In genomic region chr5:131389096-131389868, GRCh38 we compare ENCODE assay signal across 13 cellular contexts.
A peak's percentile ranks its signal among the peaks of the same experiment; 100 is the strongest.
DNase-seq lines count a peak whose midpoint lies in the region; ATAC-seq and TF ChIP-seq lines count a peak whose summit lies in the region.
"Had no signal": no experiment of that assay in that cellular context is flagged by ENCODE, and none has a peak within 500 bp of the region (broad histone marks: within the 10 kb centered on the region; RNA-seq: fewer than 3 reads in every experiment).

No MANE protein-coding gene starts in this region.

- no peak overlapping the region for H2AFZ ChIP-seq in neuronal stem cell (ENCODE audit: low read length)

- peak overlapping the region; percentile 91 for H3K27ac Mint-ChIP-seq in activated CD4-positive, alpha-beta T cell treated with anti-CD3 and anti-CD28 coated beads for 36 hours
- peak overlapping the region; percentile 19; the same call in 1 of the 2 replicates for H3K27ac Mint-ChIP-seq in WTC11
- H3K27ac Mint-ChIP-seq in naive thymus-derived CD8-positive, alpha-beta T cell: peak overlapping the region; percentile 27 to 100 (median 80)

- H3K27me3 Mint-ChIP-seq in activated CD4-positive, alpha-beta T cell treated with anti-CD3 and anti-CD28 coated beads for 36 hours: no peaks in the 10 kb centered on the region
- no peaks in the 10 kb centered on the region for H3K27me3 Mint-ChIP-seq in WTC11 (ENCODE audit: low read depth)
- H3K27me3 Mint-ChIP-seq in naive thymus-derived CD8-positive, alpha-beta T cell: no peaks in the 10 kb centered on the region

- no peak overlapping the region for H3K9ac ChIP-seq in neuronal stem cell (ENCODE audit: low read depth, low read length, poor library complexity)

- H3K9me3 ChIP-seq in neuronal stem cell (replicated peaks in 1 of 2; ENCODE audit: control insufficient read depth in 2 of 2, insufficient read depth in 1 of 2, low read depth in 1 of 2, low read length in 2 of 2): no peaks in the 10 kb centered on the region

- H3K36me3 ChIP-seq in neuronal stem cell (replicated peaks in 1 of 2; ENCODE audit: control insufficient read depth in 2 of 2, insufficient read depth in 2 of 2, low read length in 2 of 2): peaks cover 3 to 59% of the 10 kb centered on the region in 2 donors

- H2BK15ac ChIP-seq in neuronal stem cell (ENCODE audit: low read length): no peak overlapping the region

- POLR2A ChIA-PET in activated CD4-positive, alpha-beta T cell treated with anti-CD3 and anti-CD28 coated beads for 36 hours (lab: Charles Lee): interaction anchor here (0.6 to 1.2 kb wide), 5 partner anchors 11 to 141 kb away, joined by 3 to 5 read pairs (median 5); no protein-coding TSS in a partner anchor
- POLR2A ChIA-PET in WTC11 (lab: Charles Lee): interaction anchor here (0.7 kb wide), 1 partner anchor 1476 kb away, joined by 3 read pairs; no protein-coding TSS in a partner anchor
- POLR2A ChIA-PET in naive thymus-derived CD8-positive, alpha-beta T cell (lab: Charles Lee): interaction anchor here (0.6 kb wide), 1 partner anchor 224 kb away, joined by 3 read pairs; the partner anchor contains the start of gene HINT1

- H3K27ac ChIP-seq in neuronal stem cell (replicated peaks; ENCODE audit: low read length): no peak overlapping the region

- H3K4me3 ChIP-seq in neuronal stem cell (ENCODE audit: low read length in 2 of 2): no peak overlapping the region

- peak; percentile 69 for ATAC-seq in activated CD4-positive, alpha-beta T cell treated with anti-CD3 and anti-CD28 coated beads for 36 hours
- ATAC-seq in GM21529 (IDR thresholded peaks at IDR 0.05; ENCODE audit: unreplicated experiment) (peak; percentile 27), WTC11 (no peak), GM19328 (IDR thresholded peaks at IDR 0.05; ENCODE audit: unreplicated experiment) (no peak)
- ATAC-seq in naive thymus-derived CD8-positive, alpha-beta T cell: no peak
- ATAC-seq: left ventricle myocardium superior, Panc1 had no signal

- CTCF ChIA-PET in activated CD4-positive, alpha-beta T cell treated with anti-CD3 and anti-CD28 coated beads for 36 hours (lab: Charles Lee): interaction anchor here (0.6 to 1.2 kb wide), 9 partner anchors 12 to 419 kb away, joined by 3 to 5 read pairs (median 3); no protein-coding TSS in a partner anchor
- CTCF ChIA-PET in WTC11 (lab: Charles Lee): no interaction called here

- H3K4me2 ChIP-seq in neuronal stem cell (ENCODE audit: insufficient read depth, low read length, poor library complexity, severe bottlenecking): no peak overlapping the region

- no peak overlapping the region for H2BK5ac ChIP-seq in neuronal stem cell (ENCODE audit: low read length)

- DNase-seq in activated CD4-positive, alpha-beta T cell treated with anti-CD3 and anti-CD28 coated beads for 36 hours: peak; percentile 42
- no peak for DNase-seq in activated CD4-positive, alpha-beta T cell treated with anti-CD3 and anti-CD28 coated beads for 1 hour
- DNase-seq in WTC11 (ENCODE audit: low spot score) (no peak), neuronal stem cell (ENCODE audit: low spot score) (no peak), NCI-H2081 treated with DMSO at 0.1 percent for 48 hours (lab: John Stamatoyannopoulos, UW) (no peak)
- DNase-seq in naive thymus-derived CD8-positive, alpha-beta T cell: no peak
- DNase-seq: cortex of kidney, DMS79, left ventricle myocardium superior, NCI-H2171 treated with DMSO at 0.1 percent for 48 hours had no signal

- H3K4me1 Mint-ChIP-seq in activated CD4-positive, alpha-beta T cell treated with anti-CD3 and anti-CD28 coated beads for 36 hours: peaks cover 94% of the 10 kb centered on the region
- peaks cover 14% of the 10 kb centered on the region for H3K4me1 Mint-ChIP-seq in WTC11
- peaks cover 26 to 89% (median 77%) of the 10 kb centered on the region in 4 donors for H3K4me1 Mint-ChIP-seq in naive thymus-derived CD8-positive, alpha-beta T cell

- no peak overlapping the region for H3K4ac ChIP-seq in neuronal stem cell (ENCODE audit: low read length)

- H3K27me3 ChIP-seq in neuronal stem cell (ENCODE audit: control insufficient read depth in 3 of 3, insufficient read depth in 3 of 3, low read depth in 1 of 3, low read length in 3 of 3): no peaks in the 10 kb centered on the region

- no peak overlapping the region for H4K91ac ChIP-seq in neuronal stem cell (ENCODE audit: low read depth, low read length, poor library complexity)

- WGBS in neuronal stem cell (ENCODE audit: extremely low coverage in 2 of 2, insufficient read length in 2 of 2, insufficient replicate concordance in 1 of 2), 2 donors: no CpG with 5 or more reads among the region's 4 CpGs

- H3K79me1 ChIP-seq in neuronal stem cell (ENCODE audit: low read depth, low read length): no peaks in the 10 kb centered on the region

- H3K4me3 Mint-ChIP-seq in activated CD4-positive, alpha-beta T cell treated with anti-CD3 and anti-CD28 coated beads for 36 hours: peak overlapping the region; percentile 19
- no peak overlapping the region for H3K4me3 Mint-ChIP-seq in WTC11
- H3K4me3 Mint-ChIP-seq in naive thymus-derived CD8-positive, alpha-beta T cell: peak overlapping the region in 2 of 10 donors; percentile 15 to 29

- intact Hi-C loops in activated CD4-positive, alpha-beta T cell treated with anti-CD3 and anti-CD28 coated beads for 36 hours (cut with DNase I, micrococcal nuclease): no loop called here

- H4K8ac ChIP-seq in neuronal stem cell (ENCODE audit: low read depth, low read length): no peak overlapping the region

- TF ChIP-seq CTCF in WTC11 (IDR thresholded peaks at IDR 0.05): no peak

- no peak overlapping the region for H3K14ac ChIP-seq in neuronal stem cell (ENCODE audit: low read length)

- H3K9me3 Mint-ChIP-seq in activated CD4-positive, alpha-beta T cell treated with anti-CD3 and anti-CD28 coated beads for 36 hours (ENCODE audit: low read depth): no peaks in the 10 kb centered on the region
- H3K9me3 Mint-ChIP-seq in WTC11: no peaks in the 10 kb centered on the region
- no peaks in the 10 kb centered on the region for H3K9me3 Mint-ChIP-seq in naive thymus-derived CD8-positive, alpha-beta T cell

- H3K23ac ChIP-seq in neuronal stem cell (ENCODE audit: low read depth, low read length, poor library complexity): no peak overlapping the region

- H2AK5ac ChIP-seq in neuronal stem cell (ENCODE audit: low read depth, low read length): no peak overlapping the region

- no peak overlapping the region for H2BK120ac ChIP-seq in neuronal stem cell (ENCODE audit: low read depth, low read length)

- H3K36me3 Mint-ChIP-seq in activated CD4-positive, alpha-beta T cell treated with anti-CD3 and anti-CD28 coated beads for 36 hours (ENCODE audit: low read depth): peaks cover 81% of the 10 kb centered on the region
- peaks cover 29% of the 10 kb centered on the region for H3K36me3 Mint-ChIP-seq in WTC11
- peaks cover 6 to 93% (median 45%) of the 10 kb centered on the region in 3 donors for H3K36me3 Mint-ChIP-seq in naive thymus-derived CD8-positive, alpha-beta T cell

- H3K18ac ChIP-seq in neuronal stem cell (ENCODE audit: low read length): no peak overlapping the region

- peaks cover 0 to 11% of the 10 kb centered on the region in 2 donors for H3K4me1 ChIP-seq in neuronal stem cell (ENCODE audit: control insufficient read depth in 2 of 2, insufficient read depth in 1 of 2, low read depth in 1 of 2, low read length in 2 of 2)

- H2BK12ac ChIP-seq in neuronal stem cell (ENCODE audit: low read length): no peak overlapping the region

TF ChIP-seq in WTC11, 78 proteins besides CTCF, POLR2A, EP300 and RAD21 (continues in another document):
- TF ChIP-seq TCF7 (CRISPR knock-in tag; IDR thresholded peaks at IDR 0.05; ENCODE audit: low read depth): no peak
- no peak for TF ChIP-seq SP1 (CRISPR knock-in tag; conservative IDR thresholded peaks at IDR 0.05)
- TF ChIP-seq ESRRA (CRISPR knock-in tag; IDR thresholded peaks at IDR 0.05; ENCODE audit: borderline replicate concordance): no peak
- no peak for TF ChIP-seq JUN (CRISPR knock-in tag; IDR thresholded peaks at IDR 0.05)
- TF ChIP-seq ZNF138 (CRISPR knock-in tag; conservative IDR thresholded peaks at IDR 0.05): no peak
- no peak for TF ChIP-seq ZNF317 (CRISPR knock-in tag; IDR thresholded peaks at IDR 0.05; ENCODE audit: borderline replicate concordance, low read depth)
- no peak for TF ChIP-seq JAZF1 (CRISPR knock-in tag; IDR thresholded peaks at IDR 0.05)
- TF ChIP-seq AFF4 (CRISPR knock-in tag; IDR thresholded peaks at IDR 0.05; ENCODE audit: borderline replicate concordance): no peak

Comparison
In these comparisons a context has a peak if more than half of its experiments do, and no peak if none do; other contexts are left out.
1. ATAC-seq: peak in activated CD4-positive, alpha-beta T cell treated with anti-CD3 and anti-CD28 coated beads for 36 hours (single experiment) and GM21529 (single experiment); none in WTC11 (single experiment), naive thymus-derived CD8-positive, alpha-beta T cell (0 of 2) and GM19328 (single experiment).
2. H3K27ac Mint-ChIP-seq: peak in every context shown above with its lines; median percentile 91 in activated CD4-positive, alpha-beta T cell treated with anti-CD3 and anti-CD28 coated beads for 36 hours; 80 in naive thymus-derived CD8-positive, alpha-beta T cell; 19 in WTC11.